Comparison of ENCODE assay signal across 25 cellular contexts in genomic region chr22:41816871-41817270, GRCh38.
"Had no signal": no experiment of that assay in that cellular context is flagged by ENCODE, and none has a peak within 500 bp of the region (broad histone marks: within the 10 kb centered on the region; RNA-seq: fewer than 3 reads in every experiment).

No MANE protein-coding gene starts in this region.

- H3K9me3 Mint-ChIP-seq: endodermal cell; naive B cell; nephron progenitor cell; stimulated activated naive B cell treated with anti-CD40 and anti-IgM and Interleukin-4, amounts not matched to agents 10 μg/mL and 1 μg/mL and 100 μg/mL, for 72 hours; stimulated activated naive CD8-positive, alpha-beta T cell treated with anti-CD3 and anti-CD28 coated beads, Interleukin-15, amount 100 ng/mL, for 72 hours had no signal

- ATAC-seq: heart left ventricle; left colon; left ventricle myocardium superior; right lobe of liver; stimulated activated naive B cell treated with anti-CD40 and anti-IgM and Interleukin-4, amounts not matched to agents 10 μg/mL and 1 μg/mL and 100 μg/mL, for 72 hours; stimulated activated naive CD8-positive, alpha-beta T cell treated with anti-CD3 and anti-CD28 coated beads, Interleukin-15, amount 100 ng/mL, for 72 hours had no signal

- H2AFZ ChIP-seq: parathyroid adenoma had no signal

- H3K9me3 ChIP-seq: heart left ventricle, prostate gland, right lobe of liver, testis, tibial nerve had no signal

- H3K79me2 ChIP-seq: parathyroid adenoma had no signal

- H3K4me1 Mint-ChIP-seq: endodermal cell had no signal

- H3K27me3 Mint-ChIP-seq: naive B cell; stimulated activated naive B cell treated with anti-CD40 and anti-IgM and Interleukin-4, amounts not matched to agents 10 μg/mL and 1 μg/mL and 100 μg/mL, for 72 hours; stimulated activated naive CD8-positive, alpha-beta T cell treated with anti-CD3 and anti-CD28 coated beads, Interleukin-15, amount 100 ng/mL, for 72 hours had no signal

- H3K27me3 ChIP-seq: heart left ventricle, right lobe of liver, testis, tibial nerve had no signal

- H3K9ac ChIP-seq: parathyroid adenoma had no signal

- H3K27ac Mint-ChIP-seq: endodermal cell; naive B cell; nephron progenitor cell; stimulated activated naive B cell treated with anti-CD40 and anti-IgM and Interleukin-4, amounts not matched to agents 10 μg/mL and 1 μg/mL and 100 μg/mL, for 72 hours; stimulated activated naive CD8-positive, alpha-beta T cell treated with anti-CD3 and anti-CD28 coated beads, Interleukin-15, amount 100 ng/mL, for 72 hours had no signal

- H3K4me3 ChIP-seq: coronary artery, heart left ventricle, lung, prostate gland, right lobe of liver, skin epidermis, testis, tibial nerve had no signal

- H3K4me1 ChIP-seq: heart left ventricle, prostate gland, right lobe of liver, testis, tibial nerve had no signal

- H3K36me3 ChIP-seq: prostate gland had no signal

- H3K27ac ChIP-seq: coronary artery, heart left ventricle, parathyroid adenoma, prostate gland, right lobe of liver, skin epidermis, testis, tibial nerve had no signal

- DNase-seq: effector CD4-positive, alpha-beta T cell; endodermal cell; erythroblast; foreskin melanocyte; heart left ventricle; hippocampal formation; left colon; left ventricle myocardium superior; mesenchymal stem cell; midbrain; naive B cell; nephron progenitor cell; retina; right lobe of liver; stimulated activated CD4-positive, alpha-beta T cell treated with anti-CD3 and anti-CD28 coated beads, Interleukin-2, amount 100 ng/mL, for 24 hours; stimulated activated CD4-positive, alpha-beta T cell treated with anti-CD3 and anti-CD28 coated beads, Interleukin-4, amount 100 ng/mL, for 4 hours; stimulated activated naive B cell treated with anti-CD40 and anti-IgM and Interleukin-4, amounts not matched to agents 10 μg/mL and 1 μg/mL and 100 μg/mL, for 72 hours; stimulated activated naive CD8-positive, alpha-beta T cell treated with anti-CD3 and anti-CD28 coated beads, Interleukin-15, amount 100 ng/mL, for 72 hours; testis had no signal

- H3K4me3 Mint-ChIP-seq: endodermal cell; naive B cell; nephron progenitor cell; stimulated activated naive B cell treated with anti-CD40 and anti-IgM and Interleukin-4, amounts not matched to agents 10 μg/mL and 1 μg/mL and 100 μg/mL, for 72 hours; stimulated activated naive CD8-positive, alpha-beta T cell treated with anti-CD3 and anti-CD28 coated beads, Interleukin-15, amount 100 ng/mL, for 72 hours had no signal
